16 cellular contexts compared by ENCODE assay signal in genomic region chr1:22910986-22911651, GRCh38.
"Had no signal": no experiment of that assay in that cellular context is flagged by ENCODE, and none has a peak within 500 bp of the region (broad histone marks: within the 10 kb centered on the region; RNA-seq: fewer than 3 reads in every experiment).

No MANE protein-coding gene starts in this region.

- ATAC-seq: HepG2 had no signal

- DNase-seq: IMR-90, Kasumi-1, MM.1S, NCI-H1092 treated with DMSO at 0.1 percent for 48 hours, NCI-H1436, NCI-H1694, NCI-H187 treated with DMSO at 0.1 percent for 48 hours, NCI-H2029 treated with DMSO at 0.1 percent for 48 hours, NCI-H2227 treated with DMSO at 0.1 percent for 48 hours, NCI-H524 treated with DMSO at 0.1 percent for 48 hours, NCI-H69, NCI-H774, Right ventricle myocardium superior, RPMI8226, SIG-M5 had no signal
